Comparison of ENCODE assay signal across 1 cellular context in the genomic region with DNA sequence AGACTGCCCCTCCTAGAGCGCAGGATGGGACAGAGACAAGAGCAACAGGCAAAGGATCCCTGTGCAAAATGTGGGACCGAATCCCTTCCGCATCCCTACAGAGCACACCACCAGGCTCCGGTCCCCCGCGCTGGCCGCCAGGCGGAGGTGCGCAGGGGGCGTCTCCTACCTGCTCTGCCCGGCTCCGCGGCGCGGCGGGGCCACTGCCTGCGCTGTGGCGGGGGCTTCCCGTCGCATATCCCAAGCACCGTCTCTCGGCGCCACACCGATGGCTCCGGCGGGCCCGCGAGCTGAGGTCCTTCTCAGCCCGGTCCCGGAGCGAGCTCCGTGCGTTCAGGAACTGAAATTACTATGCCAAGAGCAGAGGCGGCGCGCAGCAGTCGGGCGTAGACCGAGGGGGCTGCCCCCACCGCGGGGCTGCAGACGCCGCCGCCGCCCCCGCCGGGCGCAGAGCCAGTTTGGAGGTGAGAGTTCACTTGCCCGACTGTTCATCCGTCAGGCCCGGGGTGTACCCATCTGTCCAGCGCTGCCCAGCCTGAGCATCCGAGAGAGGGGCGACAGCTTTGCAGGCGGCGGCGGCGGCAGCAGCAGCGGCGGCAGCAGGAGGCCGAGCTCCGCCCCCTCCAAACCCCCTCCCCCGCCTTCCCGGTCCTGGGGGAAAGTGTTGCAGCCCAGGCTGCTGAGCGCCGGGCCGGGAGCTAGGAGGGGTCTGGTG.
TF ChIP-seq lines count a peak whose summit lies in the region.

A gene (minus strand): TSS at position 355 of the 715 bp plus-strand sequence. CDS start 57,690 bp downstream, outside the sequence.

TF ChIP-seq in H1, 55 proteins besides CTCF, POLR2A, EP300 and RAD21 (continued from another document):
- TF ChIP-seq SIN3A (conservative IDR thresholded peaks at IDR 0.05 in 1 of 2, IDR thresholded peaks at IDR 0.05 in 1 of 2; ENCODE audit: low read depth in 1 of 2, low read length in 2 of 2) (0 out of 4 replicates have a peak, but pooled peaks of 1 of the 2 experiments have one; percentile 19), TCF12 (IDR thresholded peaks at IDR 0.05; ENCODE audit: low read depth, low read length) (no peak), RNF2 (IDR thresholded peaks at IDR 0.05; ENCODE audit: borderline replicate concordance, low read depth, low read length, missing control alignments, poor library complexity, severe bottlenecking) (no peak), SRF (IDR thresholded peaks at IDR 0.05; ENCODE audit: low read depth, low read length) (no peak), ASH2L (IDR thresholded peaks at IDR 0.05; ENCODE audit: low read length) (peak; percentile 74), HDAC2 (IDR thresholded peaks at IDR 0.05; ENCODE audit: borderline replicate concordance in 1 of 2, low read depth in 2 of 2, low read length in 2 of 2) (no peak), EZH2 (IDR thresholded peaks at IDR 0.05; ENCODE audit: low read depth, low read length, severe bottlenecking) (no peak), TAF1 (IDR thresholded peaks at IDR 0.05; ENCODE audit: low read depth, low read length) (peak; percentile 38; the same call in 1 of the 2 replicates), SIRT6 (IDR thresholded peaks at IDR 0.05; ENCODE audit: low read length) (no peak), SP1 (IDR thresholded peaks at IDR 0.05; ENCODE audit: low read depth, low read length) (no peak), GTF2F1 (IDR thresholded peaks at IDR 0.05; ENCODE audit: borderline replicate concordance, low read depth, low read length) (no peak), EGR1 (IDR thresholded peaks at IDR 0.05; ENCODE audit: borderline replicate concordance, low read depth, low read length) (0 out of 2 replicates have a peak, but pooled peaks have one; percentile 16), CHD2 (IDR thresholded peaks at IDR 0.05; ENCODE audit: low read length) (no peak), PHF8 (conservative IDR thresholded peaks at IDR 0.05; ENCODE audit: low read depth, low read length) (peak; percentile 43), BRCA1 (IDR thresholded peaks at IDR 0.05; ENCODE audit: low read depth, low read length) (no peak), KDM5A (IDR thresholded peaks at IDR 0.05; ENCODE audit: low read length) (no peak), TBP (IDR thresholded peaks at IDR 0.05; ENCODE audit: low read depth, low read length) (peak; percentile 34; the same call in 1 of the 2 replicates), KDM1A (IDR thresholded peaks at IDR 0.05; ENCODE audit: borderline replicate concordance, low read length) (no peak), KDM4A (IDR thresholded peaks at IDR 0.05; ENCODE audit: low read depth, low read length, severe bottlenecking) (peak; percentile 99), JUN (IDR thresholded peaks at IDR 0.05; ENCODE audit: low read depth, low read length) (no peak), BACH1 (IDR thresholded peaks at IDR 0.05; ENCODE audit: low read length) (no peak), RXRA (IDR thresholded peaks at IDR 0.05; ENCODE audit: insufficient read depth, low read depth, low read length) (no peak), POLR2AphosphoS5 (IDR thresholded peaks at IDR 0.05; ENCODE audit: low read depth, low read length) (no peak), HDAC6 (IDR thresholded peaks at IDR 0.05; ENCODE audit: low read depth, low read length) (no peak), RFX5 (IDR thresholded peaks at IDR 0.05; ENCODE audit: borderline replicate concordance, low read depth, low read length) (no peak), SAP30 (IDR thresholded peaks at IDR 0.05; ENCODE audit: insufficient read depth, insufficient replicate concordance, low read length) (no peak), FOSL1 (IDR thresholded peaks at IDR 0.05; ENCODE audit: insufficient read depth, low read depth, low read length) (no peak), NRF1 (IDR thresholded peaks at IDR 0.05; ENCODE audit: low read depth, low read length) (no peak), NANOG (IDR thresholded peaks at IDR 0.05; ENCODE audit: insufficient read depth, low read depth, low read length, poor library complexity, severe bottlenecking) (no peak), GABPA (IDR thresholded peaks at IDR 0.05; ENCODE audit: borderline replicate concordance, insufficient read depth, low read length) (no peak), JUND (IDR thresholded peaks at IDR 0.05; ENCODE audit: low read length) (no peak), POU5F1 (IDR thresholded peaks at IDR 0.05; ENCODE audit: low read depth, low read length) (no peak), CREB1 (IDR thresholded peaks at IDR 0.05) (peak; percentile 66), BCL11A (IDR thresholded peaks at IDR 0.05; ENCODE audit: low read depth in 2 of 2, low read length in 2 of 2) (no peak), RBBP5 (IDR thresholded peaks at IDR 0.05; ENCODE audit: borderline replicate concordance, low read depth, low read length) (peak; percentile 43; the same call in 1 of the 2 replicates)
- TF ChIP-seq, protein P1, sequence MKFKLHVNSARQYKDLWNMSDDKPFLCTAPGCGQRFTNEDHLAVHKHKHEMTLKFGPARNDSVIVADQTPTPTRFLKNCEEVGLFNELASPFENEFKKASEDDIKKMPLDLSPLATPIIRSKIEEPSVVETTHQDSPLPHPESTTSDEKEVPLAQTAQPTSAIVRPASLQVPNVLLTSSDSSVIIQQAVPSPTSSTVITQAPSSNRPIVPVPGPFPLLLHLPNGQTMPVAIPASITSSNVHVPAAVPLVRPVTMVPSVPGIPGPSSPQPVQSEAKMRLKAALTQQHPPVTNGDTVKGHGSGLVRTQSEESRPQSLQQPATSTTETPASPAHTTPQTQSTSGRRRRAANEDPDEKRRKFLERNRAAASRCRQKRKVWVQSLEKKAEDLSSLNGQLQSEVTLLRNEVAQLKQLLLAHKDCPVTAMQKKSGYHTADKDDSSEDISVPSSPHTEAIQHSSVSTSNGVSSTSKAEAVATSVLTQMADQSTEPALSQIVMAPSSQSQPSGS (IDR thresholded peaks at IDR 0.05; ENCODE audit: low read length), result no peak
- TF ChIP-seq, protein P2, sequence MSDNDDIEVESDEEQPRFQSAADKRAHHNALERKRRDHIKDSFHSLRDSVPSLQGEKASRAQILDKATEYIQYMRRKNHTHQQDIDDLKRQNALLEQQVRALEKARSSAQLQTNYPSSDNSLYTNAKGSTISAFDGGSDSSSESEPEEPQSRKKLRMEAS (IDR thresholded peaks at IDR 0.05), result no peak
- TF ChIP-seq, protein P3, sequence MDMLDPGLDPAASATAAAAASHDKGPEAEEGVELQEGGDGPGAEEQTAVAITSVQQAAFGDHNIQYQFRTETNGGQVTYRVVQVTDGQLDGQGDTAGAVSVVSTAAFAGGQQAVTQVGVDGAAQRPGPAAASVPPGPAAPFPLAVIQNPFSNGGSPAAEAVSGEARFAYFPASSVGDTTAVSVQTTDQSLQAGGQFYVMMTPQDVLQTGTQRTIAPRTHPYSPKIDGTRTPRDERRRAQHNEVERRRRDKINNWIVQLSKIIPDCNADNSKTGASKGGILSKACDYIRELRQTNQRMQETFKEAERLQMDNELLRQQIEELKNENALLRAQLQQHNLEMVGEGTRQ (IDR thresholded peaks at IDR 0.05; ENCODE audit: low read length), result no peak
